12 cellular contexts compared by ENCODE assay signal in genomic region chr7:43640679-43641078, GRCh38. TPM values are rescaled to one million over a fixed set of nuclear protein-coding genes. Genes with fewer than 3 reads are reported as not detected.
DNase-seq lines count a peak whose midpoint lies in the region; ATAC-seq and TF ChIP-seq lines count a peak whose summit lies in the region.
"Had no signal": no experiment of that assay in that cellular context is flagged by ENCODE, and none has a peak within 500 bp of the region (broad histone marks: within the 10 kb centered on the region; RNA-seq: fewer than 3 reads in every experiment).

No MANE protein-coding gene starts in this region.

- no peak for TF ChIP-seq POLR2A in esophagus squamous epithelium (IDR thresholded peaks at IDR 0.05)

- peaks cover 8 to 86% (median 28%) of the 10 kb centered on the region in 3 donors for H3K36me3 Mint-ChIP-seq in CD8-positive, alpha-beta memory T cell
- H3K36me3 Mint-ChIP-seq in osteocyte (ENCODE audit: unreplicated experiment), result peaks cover 26% of the 10 kb centered on the region
- peaks cover 45% of the 10 kb centered on the region for H3K36me3 Mint-ChIP-seq in type B pancreatic cell
- peaks cover 77% of the 10 kb centered on the region for H3K36me3 Mint-ChIP-seq in nephron progenitor cell (ENCODE audit: low read depth)

- WGBS in esophagus squamous epithelium, 2 donors, result 97% methylated on average over 3 of the region's 3 CpGs

- no peaks in the 10 kb centered on the region for H3K27me3 ChIP-seq in CD8-positive, alpha-beta memory T cell (ENCODE audit: insufficient read depth, low read length, poor library complexity, severe bottlenecking)
- H3K27me3 ChIP-seq in SU-DHL-6 (ENCODE audit: low read length), result no peaks in the 10 kb centered on the region
- no peaks in the 10 kb centered on the region for H3K27me3 ChIP-seq in esophagus squamous epithelium

- H2AFZ ChIP-seq in SU-DHL-6 (ENCODE audit: low read depth, low read length, severe bottlenecking), result no peak overlapping the region

- H3K9me2 ChIP-seq in SU-DHL-6 (replicated peaks; ENCODE audit: insufficient read depth, low read length), result no peaks in the 10 kb centered on the region

- intact Hi-C loops in esophagus squamous epithelium (cut with DNase I), result loop anchor here (10.0 kb wide), 1 partner anchor 56 kb away; the partner anchor contains the start of gene STK17A

- H3K27ac Mint-ChIP-seq in CD8-positive, alpha-beta memory T cell, result peak overlapping the region; percentile 16 to 93 (median 82)
- H3K27ac Mint-ChIP-seq in osteocyte (ENCODE audit: unreplicated experiment), result peak overlapping the region; percentile 96
- H3K27ac Mint-ChIP-seq in type B pancreatic cell, result no peak overlapping the region
- no peak overlapping the region for H3K27ac Mint-ChIP-seq in nephron progenitor cell

- no peaks in the 10 kb centered on the region for H3K9me3 Mint-ChIP-seq in CD8-positive, alpha-beta memory T cell
- H3K9me3 Mint-ChIP-seq in osteocyte (ENCODE audit: unreplicated experiment) (no peaks in the 10 kb centered on the region), type B pancreatic cell (no peaks in the 10 kb centered on the region), nephron progenitor cell (peaks cover under 1% of the 10 kb centered on the region)
- H3K9me3 Mint-ChIP-seq: stimulated activated naive B cell treated with anti-CD40 and anti-IgM and Interleukin-4, amounts not matched to agents 10 μg/mL and 1 μg/mL and 100 μg/mL, for 72 hours had no signal

- H3K4me1 ChIP-seq in CD8-positive, alpha-beta memory T cell (ENCODE audit: insufficient read depth, low read length), result peaks cover 94% of the 10 kb centered on the region
- H3K4me1 ChIP-seq in esophagus squamous epithelium, result peaks cover 0 to 60% (median 44%) of the 10 kb centered on the region in 3 donors

- H3K4me3 ChIP-seq in CD8-positive, alpha-beta memory T cell (ENCODE audit: low read length), result no peak overlapping the region
- H3K4me3 ChIP-seq in SU-DHL-6 (ENCODE audit: insufficient read depth, low read length, poor library complexity, severe bottlenecking) (no peak overlapping the region), esophagus squamous epithelium (no peak overlapping the region)

- H3F3A ChIP-seq in SU-DHL-6 (ENCODE audit: insufficient read depth), result peaks cover 91% of the 10 kb centered on the region

- peaks cover 41% of the 10 kb centered on the region for H3K36me3 ChIP-seq in CD8-positive, alpha-beta memory T cell (ENCODE audit: insufficient read depth, low read length)
- peaks cover 46% of the 10 kb centered on the region for H3K36me3 ChIP-seq in SU-DHL-6 (ENCODE audit: low read length)
- H3K36me3 ChIP-seq in esophagus squamous epithelium, result peaks cover 0 to 66% (median 0%) of the 10 kb centered on the region in 3 donors

- H3K79me2 ChIP-seq in SU-DHL-6 (ENCODE audit: insufficient read depth, low read length), result peaks cover 25% of the 10 kb centered on the region; the same call in 1 of the 2 replicates

- no peak for ATAC-seq in HG02885 (IDR thresholded peaks at IDR 0.05; ENCODE audit: poor library complexity, unreplicated experiment)
- ATAC-seq: stimulated activated naive B cell treated with anti-CD40 and anti-IgM and Interleukin-4, amounts not matched to agents 10 μg/mL and 1 μg/mL and 100 μg/mL, for 72 hours had no signal

- POLR2A ChIA-PET in CD8-positive, alpha-beta memory T cell (lab: Charles Lee), result no interaction called here

- no peak overlapping the region for H3K4me2 ChIP-seq in SU-DHL-6 (ENCODE audit: low read depth, low read length, poor library complexity, severe bottlenecking)

- no peak for TF ChIP-seq CTCF in SU-DHL-6 (IDR thresholded peaks at IDR 0.05; ENCODE audit: insufficient read depth, low read length, poor library complexity, severe bottlenecking)
- no peak for TF ChIP-seq CTCF in esophagus squamous epithelium (IDR thresholded peaks at IDR 0.05)
- no peak for TF ChIP-seq CTCF in osteocyte (IDR thresholded peaks at IDR 0.05)
- TF ChIP-seq CTCF in type B pancreatic cell (conservative IDR thresholded peaks at IDR 0.05), result no peak
- TF ChIP-seq CTCF in nephron progenitor cell (IDR thresholded peaks at IDR 0.05), result no peak

- no peaks in the 10 kb centered on the region for H4K20me1 ChIP-seq in SU-DHL-6 (ENCODE audit: low read depth, low read length)

- CTCF ChIA-PET in CD8-positive, alpha-beta memory T cell (lab: Charles Lee), result interaction anchor here (1.0 to 3.6 kb wide), 4 partner anchors 9 to 58 kb away, joined by 3 to 29 read pairs (median 9); partner anchors contain the start of gene STK17A

- H3K9me3 ChIP-seq in CD8-positive, alpha-beta memory T cell (ENCODE audit: low read length), result no peaks in the 10 kb centered on the region
- H3K9me3 ChIP-seq in SU-DHL-6 (ENCODE audit: insufficient read depth, low read length), result no peaks in the 10 kb centered on the region
- no peaks in the 10 kb centered on the region for H3K9me3 ChIP-seq in esophagus squamous epithelium

- no peak for DNase-seq in CD8-positive, alpha-beta memory T cell
- no peak for DNase-seq in esophagus squamous epithelium (lab: John Stamatoyannopoulos, UW)
- no peak for DNase-seq in osteocyte (ENCODE audit: extremely low spot score, unreplicated experiment)
- no peak for DNase-seq in foreskin melanocyte
- DNase-seq in type B pancreatic cell (ENCODE audit: extremely low spot score, unreplicated experiment), result no peak
- no peak for DNase-seq in nephron progenitor cell
- DNase-seq: activated CD8-positive, alpha-beta memory T cell treated with anti-CD3 and anti-CD28 coated beads for 24 hours; MV-4-11; stimulated activated naive B cell treated with anti-CD40 and anti-IgM and Interleukin-4, amounts not matched to agents 10 μg/mL and 1 μg/mL and 100 μg/mL, for 72 hours had no signal

- no peak overlapping the region for H3K9ac ChIP-seq in SU-DHL-6 (ENCODE audit: low read length)

- peaks cover 91 to 99% (median 93%) of the 10 kb centered on the region in 3 donors for H3K4me1 Mint-ChIP-seq in CD8-positive, alpha-beta memory T cell
- peaks cover 41% of the 10 kb centered on the region for H3K4me1 Mint-ChIP-seq in osteocyte (ENCODE audit: unreplicated experiment)
- peaks cover 14% of the 10 kb centered on the region for H3K4me1 Mint-ChIP-seq in type B pancreatic cell (ENCODE audit: unreplicated experiment)
- H3K4me1 Mint-ChIP-seq in nephron progenitor cell, result no peaks in the 10 kb centered on the region

- H3K4me3 Mint-ChIP-seq in CD8-positive, alpha-beta memory T cell, result peak overlapping the region in 4 of 7 donors; percentile 35 to 52 (median 44)
- H3K4me3 Mint-ChIP-seq in osteocyte (ENCODE audit: unreplicated experiment) (peak overlapping the region; percentile 14), type B pancreatic cell (no peak overlapping the region), nephron progenitor cell (no peak overlapping the region)
- H3K4me3 Mint-ChIP-seq: stimulated activated naive B cell treated with anti-CD40 and anti-IgM and Interleukin-4, amounts not matched to agents 10 μg/mL and 1 μg/mL and 100 μg/mL, for 72 hours had no signal

- no peaks in the 10 kb centered on the region for H3K27me3 Mint-ChIP-seq in CD8-positive, alpha-beta memory T cell
- no peaks in the 10 kb centered on the region for H3K27me3 Mint-ChIP-seq in osteocyte (ENCODE audit: unreplicated experiment)
- H3K27me3 Mint-ChIP-seq in type B pancreatic cell, result no peaks in the 10 kb centered on the region
- peaks cover 3% of the 10 kb centered on the region for H3K27me3 Mint-ChIP-seq in nephron progenitor cell (ENCODE audit: low read depth, poor library complexity)
- H3K27me3 Mint-ChIP-seq: stimulated activated naive B cell treated with anti-CD40 and anti-IgM and Interleukin-4, amounts not matched to agents 10 μg/mL and 1 μg/mL and 100 μg/mL, for 72 hours had no signal

- H3K27ac ChIP-seq in CD8-positive, alpha-beta memory T cell (ENCODE audit: low read depth, low read length), result no peak overlapping the region
- peak overlapping the region; percentile 84 for H3K27ac ChIP-seq in SU-DHL-6 (ENCODE audit: low read depth, low read length)
- H3K27ac ChIP-seq in esophagus squamous epithelium, result peak overlapping the region; percentile 56 to 81 (median 77)
- H3K27ac ChIP-seq: HL-60 had no signal

RNA-seq across cellular contexts. Expression of gene STK17A, which starts 57.8 kb away (rescaled TPM):
- total RNA-seq in CD8-positive, alpha-beta memory T cell, result 10 to 100 TPM; 45.5 to 45.8 TPM
- polyA plus RNA-seq in CD8-positive, alpha-beta memory T cell, result 270 TPM
- 10 to 100 TPM; 21.9 to 34.4 (median 22.8) TPM for total RNA-seq in esophagus squamous epithelium
- total RNA-seq in osteocyte, result 12.6 and 13.0 TPM in 2 replicates
- total RNA-seq in type B pancreatic cell (ENCODE audit: low replicate concordance), result 11.0 and 16.7 TPM in 2 replicates

Comparison
In these comparisons a context has a peak if more than half of its experiments do, and no peak if none do; other contexts are left out.
1. H3K27ac Mint-ChIP-seq: peak in CD8-positive, alpha-beta memory T cell (8 of 8) and osteocyte (single experiment); none in type B pancreatic cell (single experiment) and nephron progenitor cell (single experiment).
2. H3K4me3 Mint-ChIP-seq: peak in CD8-positive, alpha-beta memory T cell (4 of 7) and osteocyte (single experiment); none in type B pancreatic cell (single experiment) and nephron progenitor cell (single experiment).